In the genomic region with DNA sequence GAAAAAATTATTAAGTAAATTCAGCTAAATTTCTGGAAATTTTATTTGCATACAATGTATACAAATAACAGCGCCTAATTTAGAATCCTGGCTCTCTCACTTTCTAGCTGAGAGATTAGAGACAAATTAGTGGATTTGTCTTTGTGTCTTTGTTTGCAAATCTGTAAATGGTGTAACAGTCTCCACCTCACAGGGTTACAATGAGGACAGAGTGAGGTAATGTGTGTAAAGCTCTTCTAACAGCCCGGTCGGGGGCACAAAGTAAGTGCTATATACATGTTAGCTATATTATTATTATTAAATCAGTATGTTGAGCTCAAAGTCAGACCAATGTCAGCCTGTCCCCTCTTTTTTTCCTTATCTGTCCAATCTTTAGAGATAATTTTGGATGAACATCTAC, we compare ENCODE assay signal across 1 cellular context.
TF ChIP-seq lines count a peak whose summit lies in the region.

No MANE protein-coding gene starts in this region.

TF ChIP-seq in SK-N-SH, 30 proteins besides CTCF, POLR2A, EP300 and RAD21 (continued from another document):
- TF ChIP-seq RFX5 (IDR thresholded peaks at IDR 0.05; ENCODE audit: low read length) (no peak), RCOR1 (IDR thresholded peaks at IDR 0.05; ENCODE audit: low read length) (no peak), ELF1 (IDR thresholded peaks at IDR 0.05) (no peak), FOSL2 (IDR thresholded peaks at IDR 0.05; ENCODE audit: borderline replicate concordance, low read depth) (no peak), SIN3A (IDR thresholded peaks at IDR 0.05; ENCODE audit: borderline replicate concordance, low read depth, low read length) (no peak), CHD2 (IDR thresholded peaks at IDR 0.05; ENCODE audit: low read length, partially characterized antibody) (no peak), RXRA (IDR thresholded peaks at IDR 0.05; ENCODE audit: borderline replicate concordance, low read depth) (no peak), NFIC (IDR thresholded peaks at IDR 0.05; ENCODE audit: borderline replicate concordance) (no peak), TEAD4 (IDR thresholded peaks at IDR 0.05; ENCODE audit: borderline replicate concordance, insufficient read depth) (no peak), YY1 (IDR thresholded peaks at IDR 0.05; ENCODE audit: low read depth) (no peak)
- TF ChIP-seq, protein P1, sequence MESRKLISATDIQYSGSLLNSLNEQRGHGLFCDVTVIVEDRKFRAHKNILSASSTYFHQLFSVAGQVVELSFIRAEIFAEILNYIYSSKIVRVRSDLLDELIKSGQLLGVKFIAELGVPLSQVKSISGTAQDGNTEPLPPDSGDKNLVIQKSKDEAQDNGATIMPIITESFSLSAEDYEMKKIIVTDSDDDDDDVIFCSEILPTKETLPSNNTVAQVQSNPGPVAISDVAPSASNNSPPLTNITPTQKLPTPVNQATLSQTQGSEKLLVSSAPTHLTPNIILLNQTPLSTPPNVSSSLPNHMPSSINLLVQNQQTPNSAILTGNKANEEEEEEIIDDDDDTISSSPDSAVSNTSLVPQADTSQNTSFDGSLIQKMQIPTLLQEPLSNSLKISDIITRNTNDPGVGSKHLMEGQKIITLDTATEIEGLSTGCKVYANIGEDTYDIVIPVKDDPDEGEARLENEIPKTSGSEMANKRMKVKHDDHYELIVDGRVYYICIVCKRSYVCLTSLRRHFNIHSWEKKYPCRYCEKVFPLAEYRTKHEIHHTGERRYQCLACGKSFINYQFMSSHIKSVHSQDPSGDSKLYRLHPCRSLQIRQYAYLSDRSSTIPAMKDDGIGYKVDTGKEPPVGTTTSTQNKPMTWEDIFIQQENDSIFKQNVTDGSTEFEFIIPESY (IDR thresholded peaks at IDR 0.05; ENCODE audit: borderline replicate concordance, low read depth), result no peak
- TF ChIP-seq, protein P2, sequence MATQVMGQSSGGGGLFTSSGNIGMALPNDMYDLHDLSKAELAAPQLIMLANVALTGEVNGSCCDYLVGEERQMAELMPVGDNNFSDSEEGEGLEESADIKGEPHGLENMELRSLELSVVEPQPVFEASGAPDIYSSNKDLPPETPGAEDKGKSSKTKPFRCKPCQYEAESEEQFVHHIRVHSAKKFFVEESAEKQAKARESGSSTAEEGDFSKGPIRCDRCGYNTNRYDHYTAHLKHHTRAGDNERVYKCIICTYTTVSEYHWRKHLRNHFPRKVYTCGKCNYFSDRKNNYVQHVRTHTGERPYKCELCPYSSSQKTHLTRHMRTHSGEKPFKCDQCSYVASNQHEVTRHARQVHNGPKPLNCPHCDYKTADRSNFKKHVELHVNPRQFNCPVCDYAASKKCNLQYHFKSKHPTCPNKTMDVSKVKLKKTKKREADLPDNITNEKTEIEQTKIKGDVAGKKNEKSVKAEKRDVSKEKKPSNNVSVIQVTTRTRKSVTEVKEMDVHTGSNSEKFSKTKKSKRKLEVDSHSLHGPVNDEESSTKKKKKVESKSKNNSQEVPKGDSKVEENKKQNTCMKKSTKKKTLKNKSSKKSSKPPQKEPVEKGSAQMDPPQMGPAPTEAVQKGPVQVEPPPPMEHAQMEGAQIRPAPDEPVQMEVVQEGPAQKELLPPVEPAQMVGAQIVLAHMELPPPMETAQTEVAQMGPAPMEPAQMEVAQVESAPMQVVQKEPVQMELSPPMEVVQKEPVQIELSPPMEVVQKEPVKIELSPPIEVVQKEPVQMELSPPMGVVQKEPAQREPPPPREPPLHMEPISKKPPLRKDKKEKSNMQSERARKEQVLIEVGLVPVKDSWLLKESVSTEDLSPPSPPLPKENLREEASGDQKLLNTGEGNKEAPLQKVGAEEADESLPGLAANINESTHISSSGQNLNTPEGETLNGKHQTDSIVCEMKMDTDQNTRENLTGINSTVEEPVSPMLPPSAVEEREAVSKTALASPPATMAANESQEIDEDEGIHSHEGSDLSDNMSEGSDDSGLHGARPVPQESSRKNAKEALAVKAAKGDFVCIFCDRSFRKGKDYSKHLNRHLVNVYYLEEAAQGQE (IDR thresholded peaks at IDR 0.05; ENCODE audit: low read depth, low read length), result no peak
- TF ChIP-seq, protein P3, sequence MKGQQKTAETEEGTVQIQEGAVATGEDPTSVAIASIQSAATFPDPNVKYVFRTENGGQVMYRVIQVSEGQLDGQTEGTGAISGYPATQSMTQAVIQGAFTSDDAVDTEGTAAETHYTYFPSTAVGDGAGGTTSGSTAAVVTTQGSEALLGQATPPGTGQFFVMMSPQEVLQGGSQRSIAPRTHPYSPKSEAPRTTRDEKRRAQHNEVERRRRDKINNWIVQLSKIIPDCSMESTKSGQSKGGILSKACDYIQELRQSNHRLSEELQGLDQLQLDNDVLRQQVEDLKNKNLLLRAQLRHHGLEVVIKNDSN (IDR thresholded peaks at IDR 0.05; ENCODE audit: borderline replicate concordance, low read depth), result no peak
